1 cellular context compared by ENCODE assay signal in the genomic region with DNA sequence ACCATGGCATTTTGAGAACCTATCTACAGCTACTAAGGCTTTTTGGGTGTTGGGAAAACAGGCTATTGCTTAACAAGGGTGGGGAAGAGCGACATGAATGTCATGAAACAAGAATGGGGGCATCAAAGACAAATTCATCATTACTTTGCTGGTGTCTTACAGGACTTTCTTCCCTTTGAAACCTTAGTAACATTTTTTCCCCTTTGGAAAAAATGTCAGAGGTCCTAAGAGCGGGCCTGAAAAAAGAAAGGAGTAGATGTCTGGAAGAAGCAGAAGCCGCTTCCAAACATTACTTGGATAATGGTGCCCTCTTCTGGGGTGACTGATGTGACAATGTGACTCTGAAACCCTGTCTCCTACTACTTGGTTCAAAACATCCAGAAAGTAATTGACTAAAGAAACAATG.
TF ChIP-seq lines count a peak whose summit lies in the region.

No MANE protein-coding gene starts in this region.

TF ChIP-seq in K562, 482 proteins besides CTCF, POLR2A, EP300 and RAD21 (continued from another document and continues in another):
- TF ChIP-seq, protein P1, sequence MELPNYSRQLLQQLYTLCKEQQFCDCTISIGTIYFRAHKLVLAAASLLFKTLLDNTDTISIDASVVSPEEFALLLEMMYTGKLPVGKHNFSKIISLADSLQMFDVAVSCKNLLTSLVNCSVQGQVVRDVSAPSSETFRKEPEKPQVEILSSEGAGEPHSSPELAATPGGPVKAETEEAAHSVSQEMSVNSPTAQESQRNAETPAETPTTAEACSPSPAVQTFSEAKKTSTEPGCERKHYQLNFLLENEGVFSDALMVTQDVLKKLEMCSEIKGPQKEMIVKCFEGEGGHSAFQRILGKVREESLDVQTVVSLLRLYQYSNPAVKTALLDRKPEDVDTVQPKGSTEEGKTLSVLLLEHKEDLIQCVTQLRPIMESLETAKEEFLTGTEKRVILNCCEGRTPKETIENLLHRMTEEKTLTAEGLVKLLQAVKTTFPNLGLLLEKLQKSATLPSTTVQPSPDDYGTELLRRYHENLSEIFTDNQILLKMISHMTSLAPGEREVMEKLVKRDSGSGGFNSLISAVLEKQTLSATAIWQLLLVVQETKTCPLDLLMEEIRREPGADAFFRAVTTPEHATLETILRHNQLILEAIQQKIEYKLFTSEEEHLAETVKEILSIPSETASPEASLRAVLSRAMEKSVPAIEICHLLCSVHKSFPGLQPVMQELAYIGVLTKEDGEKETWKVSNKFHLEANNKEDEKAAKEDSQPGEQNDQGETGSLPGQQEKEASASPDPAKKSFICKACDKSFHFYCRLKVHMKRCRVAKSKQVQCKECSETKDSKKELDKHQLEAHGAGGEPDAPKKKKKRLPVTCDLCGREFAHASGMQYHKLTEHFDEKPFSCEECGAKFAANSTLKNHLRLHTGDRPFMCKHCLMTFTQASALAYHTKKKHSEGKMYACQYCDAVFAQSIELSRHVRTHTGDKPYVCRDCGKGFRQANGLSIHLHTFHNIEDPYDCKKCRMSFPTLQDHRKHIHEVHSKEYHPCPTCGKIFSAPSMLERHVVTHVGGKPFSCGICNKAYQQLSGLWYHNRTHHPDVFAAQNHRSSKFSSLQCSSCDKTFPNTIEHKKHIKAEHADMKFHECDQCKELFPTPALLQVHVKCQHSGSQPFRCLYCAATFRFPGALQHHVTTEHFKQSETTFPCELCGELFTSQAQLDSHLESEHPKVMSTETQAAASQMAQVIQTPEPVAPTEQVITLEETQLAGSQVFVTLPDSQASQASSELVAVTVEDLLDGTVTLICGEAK (IDR thresholded peaks at IDR 0.05), result no peak
- TF ChIP-seq, protein P1 (CRISPR knock-in tag; IDR thresholded peaks at IDR 0.05), result no peak
- no peak for TF ChIP-seq CHCHD3 (CRISPR knock-in tag; IDR thresholded peaks at IDR 0.05)
- TF ChIP-seq HDGF (IDR thresholded peaks at IDR 0.05), result no peak
- TF ChIP-seq PBX2 (CRISPR knock-in tag; IDR thresholded peaks at IDR 0.05; ENCODE audit: low read depth), result no peak
- TF ChIP-seq PBX2 (tag; conservative IDR thresholded peaks at IDR 0.05; ENCODE audit: low read depth), result no peak
- no peak for TF ChIP-seq TOE1 (IDR thresholded peaks at IDR 0.05; ENCODE audit: borderline replicate concordance)
- TF ChIP-seq TOE1 (CRISPR knock-in tag; IDR thresholded peaks at IDR 0.05; ENCODE audit: borderline replicate concordance, low read depth), result no peak
- TF ChIP-seq RNF219 (CRISPR knock-in tag; IDR thresholded peaks at IDR 0.05), result no peak
- no peak for TF ChIP-seq MTA2 (IDR thresholded peaks at IDR 0.05; ENCODE audit: low read depth)
- TF ChIP-seq FOSL1 (tag; conservative IDR thresholded peaks at IDR 0.05), result no peak
- no peak for TF ChIP-seq WHSC1 (IDR thresholded peaks at IDR 0.05; ENCODE audit: low read length)
- TF ChIP-seq PHB2 (IDR thresholded peaks at IDR 0.05; ENCODE audit: low read depth), result no peak
- peak; percentile 39; the same call in 1 of the 2 replicates for TF ChIP-seq L3MBTL2 (IDR thresholded peaks at IDR 0.05)
- TF ChIP-seq, protein P2, sequence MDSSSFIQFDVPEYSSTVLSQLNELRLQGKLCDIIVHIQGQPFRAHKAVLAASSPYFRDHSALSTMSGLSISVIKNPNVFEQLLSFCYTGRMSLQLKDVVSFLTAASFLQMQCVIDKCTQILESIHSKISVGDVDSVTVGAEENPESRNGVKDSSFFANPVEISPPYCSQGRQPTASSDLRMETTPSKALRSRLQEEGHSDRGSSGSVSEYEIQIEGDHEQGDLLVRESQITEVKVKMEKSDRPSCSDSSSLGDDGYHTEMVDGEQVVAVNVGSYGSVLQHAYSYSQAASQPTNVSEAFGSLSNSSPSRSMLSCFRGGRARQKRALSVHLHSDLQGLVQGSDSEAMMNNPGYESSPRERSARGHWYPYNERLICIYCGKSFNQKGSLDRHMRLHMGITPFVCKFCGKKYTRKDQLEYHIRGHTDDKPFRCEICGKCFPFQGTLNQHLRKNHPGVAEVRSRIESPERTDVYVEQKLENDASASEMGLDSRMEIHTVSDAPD (CRISPR knock-in tag; IDR thresholded peaks at IDR 0.05), result no peak
- no peak for TF ChIP-seq RFX7 (CRISPR knock-in tag; IDR thresholded peaks at IDR 0.05)
- TF ChIP-seq SAP30 (IDR thresholded peaks at IDR 0.05; ENCODE audit: borderline replicate concordance, insufficient read depth, low read depth, low read length, poor library complexity, severe bottlenecking), result no peak
- TF ChIP-seq RBFOX2 (IDR thresholded peaks at IDR 0.05; ENCODE audit: low read depth, low read length), result no peak
- no peak for TF ChIP-seq POLR2B (IDR thresholded peaks at IDR 0.05; ENCODE audit: low read depth, partially characterized antibody)
- TF ChIP-seq, protein P3, sequence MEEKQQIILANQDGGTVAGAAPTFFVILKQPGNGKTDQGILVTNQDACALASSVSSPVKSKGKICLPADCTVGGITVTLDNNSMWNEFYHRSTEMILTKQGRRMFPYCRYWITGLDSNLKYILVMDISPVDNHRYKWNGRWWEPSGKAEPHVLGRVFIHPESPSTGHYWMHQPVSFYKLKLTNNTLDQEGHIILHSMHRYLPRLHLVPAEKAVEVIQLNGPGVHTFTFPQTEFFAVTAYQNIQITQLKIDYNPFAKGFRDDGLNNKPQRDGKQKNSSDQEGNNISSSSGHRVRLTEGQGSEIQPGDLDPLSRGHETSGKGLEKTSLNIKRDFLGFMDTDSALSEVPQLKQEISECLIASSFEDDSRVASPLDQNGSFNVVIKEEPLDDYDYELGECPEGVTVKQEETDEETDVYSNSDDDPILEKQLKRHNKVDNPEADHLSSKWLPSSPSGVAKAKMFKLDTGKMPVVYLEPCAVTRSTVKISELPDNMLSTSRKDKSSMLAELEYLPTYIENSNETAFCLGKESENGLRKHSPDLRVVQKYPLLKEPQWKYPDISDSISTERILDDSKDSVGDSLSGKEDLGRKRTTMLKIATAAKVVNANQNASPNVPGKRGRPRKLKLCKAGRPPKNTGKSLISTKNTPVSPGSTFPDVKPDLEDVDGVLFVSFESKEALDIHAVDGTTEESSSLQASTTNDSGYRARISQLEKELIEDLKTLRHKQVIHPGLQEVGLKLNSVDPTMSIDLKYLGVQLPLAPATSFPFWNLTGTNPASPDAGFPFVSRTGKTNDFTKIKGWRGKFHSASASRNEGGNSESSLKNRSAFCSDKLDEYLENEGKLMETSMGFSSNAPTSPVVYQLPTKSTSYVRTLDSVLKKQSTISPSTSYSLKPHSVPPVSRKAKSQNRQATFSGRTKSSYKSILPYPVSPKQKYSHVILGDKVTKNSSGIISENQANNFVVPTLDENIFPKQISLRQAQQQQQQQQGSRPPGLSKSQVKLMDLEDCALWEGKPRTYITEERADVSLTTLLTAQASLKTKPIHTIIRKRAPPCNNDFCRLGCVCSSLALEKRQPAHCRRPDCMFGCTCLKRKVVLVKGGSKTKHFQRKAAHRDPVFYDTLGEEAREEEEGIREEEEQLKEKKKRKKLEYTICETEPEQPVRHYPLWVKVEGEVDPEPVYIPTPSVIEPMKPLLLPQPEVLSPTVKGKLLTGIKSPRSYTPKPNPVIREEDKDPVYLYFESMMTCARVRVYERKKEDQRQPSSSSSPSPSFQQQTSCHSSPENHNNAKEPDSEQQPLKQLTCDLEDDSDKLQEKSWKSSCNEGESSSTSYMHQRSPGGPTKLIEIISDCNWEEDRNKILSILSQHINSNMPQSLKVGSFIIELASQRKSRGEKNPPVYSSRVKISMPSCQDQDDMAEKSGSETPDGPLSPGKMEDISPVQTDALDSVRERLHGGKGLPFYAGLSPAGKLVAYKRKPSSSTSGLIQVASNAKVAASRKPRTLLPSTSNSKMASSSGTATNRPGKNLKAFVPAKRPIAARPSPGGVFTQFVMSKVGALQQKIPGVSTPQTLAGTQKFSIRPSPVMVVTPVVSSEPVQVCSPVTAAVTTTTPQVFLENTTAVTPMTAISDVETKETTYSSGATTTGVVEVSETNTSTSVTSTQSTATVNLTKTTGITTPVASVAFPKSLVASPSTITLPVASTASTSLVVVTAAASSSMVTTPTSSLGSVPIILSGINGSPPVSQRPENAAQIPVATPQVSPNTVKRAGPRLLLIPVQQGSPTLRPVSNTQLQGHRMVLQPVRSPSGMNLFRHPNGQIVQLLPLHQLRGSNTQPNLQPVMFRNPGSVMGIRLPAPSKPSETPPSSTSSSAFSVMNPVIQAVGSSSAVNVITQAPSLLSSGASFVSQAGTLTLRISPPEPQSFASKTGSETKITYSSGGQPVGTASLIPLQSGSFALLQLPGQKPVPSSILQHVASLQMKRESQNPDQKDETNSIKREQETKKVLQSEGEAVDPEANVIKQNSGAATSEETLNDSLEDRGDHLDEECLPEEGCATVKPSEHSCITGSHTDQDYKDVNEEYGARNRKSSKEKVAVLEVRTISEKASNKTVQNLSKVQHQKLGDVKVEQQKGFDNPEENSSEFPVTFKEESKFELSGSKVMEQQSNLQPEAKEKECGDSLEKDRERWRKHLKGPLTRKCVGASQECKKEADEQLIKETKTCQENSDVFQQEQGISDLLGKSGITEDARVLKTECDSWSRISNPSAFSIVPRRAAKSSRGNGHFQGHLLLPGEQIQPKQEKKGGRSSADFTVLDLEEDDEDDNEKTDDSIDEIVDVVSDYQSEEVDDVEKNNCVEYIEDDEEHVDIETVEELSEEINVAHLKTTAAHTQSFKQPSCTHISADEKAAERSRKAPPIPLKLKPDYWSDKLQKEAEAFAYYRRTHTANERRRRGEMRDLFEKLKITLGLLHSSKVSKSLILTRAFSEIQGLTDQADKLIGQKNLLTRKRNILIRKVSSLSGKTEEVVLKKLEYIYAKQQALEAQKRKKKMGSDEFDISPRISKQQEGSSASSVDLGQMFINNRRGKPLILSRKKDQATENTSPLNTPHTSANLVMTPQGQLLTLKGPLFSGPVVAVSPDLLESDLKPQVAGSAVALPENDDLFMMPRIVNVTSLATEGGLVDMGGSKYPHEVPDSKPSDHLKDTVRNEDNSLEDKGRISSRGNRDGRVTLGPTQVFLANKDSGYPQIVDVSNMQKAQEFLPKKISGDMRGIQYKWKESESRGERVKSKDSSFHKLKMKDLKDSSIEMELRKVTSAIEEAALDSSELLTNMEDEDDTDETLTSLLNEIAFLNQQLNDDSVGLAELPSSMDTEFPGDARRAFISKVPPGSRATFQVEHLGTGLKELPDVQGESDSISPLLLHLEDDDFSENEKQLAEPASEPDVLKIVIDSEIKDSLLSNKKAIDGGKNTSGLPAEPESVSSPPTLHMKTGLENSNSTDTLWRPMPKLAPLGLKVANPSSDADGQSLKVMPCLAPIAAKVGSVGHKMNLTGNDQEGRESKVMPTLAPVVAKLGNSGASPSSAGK (IDR thresholded peaks at IDR 0.05), result no peak
- no peak for TF ChIP-seq DMBX1 (CRISPR knock-in tag; IDR thresholded peaks at IDR 0.05; ENCODE audit: borderline replicate concordance)
- no peak for TF ChIP-seq HDAC3 (IDR thresholded peaks at IDR 0.05; ENCODE audit: borderline replicate concordance, partially characterized antibody)
- TF ChIP-seq HDAC6 (IDR thresholded peaks at IDR 0.05; ENCODE audit: low read depth, low read length), result no peak
- TF ChIP-seq SETDB1 (IDR thresholded peaks at IDR 0.05; ENCODE audit: low read length), result no peak
- no peak for TF ChIP-seq CBFB (CRISPR knock-in tag; IDR thresholded peaks at IDR 0.05)
- no peak for TF ChIP-seq ETS2 (tag; IDR thresholded peaks at IDR 0.05; ENCODE audit: borderline replicate concordance, poor library complexity, severe bottlenecking)
